ENCODE assay signal across 26 cellular contexts in the genomic region with DNA sequence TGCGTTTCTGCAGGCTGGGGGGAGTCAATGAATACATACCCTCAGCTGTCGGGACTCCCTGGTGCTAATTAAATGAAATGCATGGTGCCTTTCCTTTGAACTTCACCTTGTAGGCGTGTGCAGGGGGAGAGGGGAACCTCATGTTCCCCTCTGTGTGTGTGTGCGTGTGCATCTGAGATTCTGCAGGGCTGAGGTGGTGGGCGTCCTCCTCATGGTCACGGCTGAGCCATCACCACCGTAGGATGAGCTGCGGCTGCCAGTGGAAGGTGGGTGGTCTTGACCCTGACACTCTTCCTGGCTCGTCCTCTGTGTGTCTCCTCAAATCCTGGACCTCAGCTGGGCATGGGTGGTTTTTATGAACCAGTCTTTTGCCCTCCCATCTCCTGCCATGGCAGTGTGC. TPM values are rescaled to one million over a fixed set of nuclear protein-coding genes. Genes with fewer than 3 reads are reported as not detected.
A peak's percentile ranks its signal among the peaks of the same experiment; 100 is the strongest.
DNase-seq lines count a peak whose midpoint lies in the region; ATAC-seq, FAIRE-seq and TF ChIP-seq lines count a peak whose summit lies in the region.
"Had no signal": no experiment of that assay in that cellular context is flagged by ENCODE, and none has a peak within 500 bp of the region (broad histone marks: within the 10 kb centered on the region; RNA-seq: fewer than 3 reads in every experiment).

No MANE protein-coding gene starts in this region.

- BruUV-seq in IMR-90 (replicated peaks; lab: Mats Ljungman, UMichigan) (no TSS peak), MCF 10A (replicated peaks; lab: Mats Ljungman, UMichigan) (no TSS peak)

- intact Hi-C loops in IMR-90 (cut with micrococcal nuclease), result no loop called here
- intact Hi-C loops in MCF 10A (cut with micrococcal nuclease), result no loop called here

- ATAC-seq in IMR-90 (ENCODE audit: low read depth), result no peak
- no peak for ATAC-seq in activated naive CD8-positive, alpha-beta T cell treated with anti-CD3 and anti-CD28 coated beads, Interleukin-2, amount 50 U/mL, for 24 hours
- ATAC-seq: GM12878 had no signal

- TF ChIP-seq CTCF in IMR-90 (conservative IDR thresholded peaks at IDR 0.05; ENCODE audit: low read depth, low read length), result no peak
- TF ChIP-seq CTCF in MCF 10A (IDR thresholded peaks at IDR 0.05; ENCODE audit: unreplicated experiment), result no peak

- TF ChIP-seq POLR2A in IMR-90 (IDR thresholded peaks at IDR 0.05; ENCODE audit: low read depth, low read length), result no peak

- H3K9ac ChIP-seq in BLaER1 treated with 17β-estradiol and CSF1 and Interleukin-3, amounts not matched to agents 10 nM and 100 nM, result no peak overlapping the region
- no peak overlapping the region for H3K9ac ChIP-seq in IMR-90 (ENCODE audit: low read depth, low read length)

- no peaks in the 10 kb centered on the region for H3K27me3 Mint-ChIP-seq in activated naive CD8-positive, alpha-beta T cell treated with anti-CD3 and anti-CD28 coated beads, Interleukin-2, amount 50 U/mL, for 24 hours
- H3K27me3 Mint-ChIP-seq in MCF 10A (ENCODE audit: insufficient read depth, unreplicated experiment), result peaks cover 38% of the 10 kb centered on the region

- H2AFZ ChIP-seq in IMR-90 (replicated peaks; ENCODE audit: low read length, poor library complexity), result peak overlapping the region; percentile 43

- H3K23ac ChIP-seq in IMR-90 (ENCODE audit: low read depth, low read length), result no peak overlapping the region

- no peaks in the 10 kb centered on the region for H3K27me3 ChIP-seq in BLaER1 treated with 17β-estradiol and CSF1 and Interleukin-3, amounts not matched to agents 10 nM and 100 nM
- H3K27me3 ChIP-seq in IMR-90 (ENCODE audit: control insufficient read depth, insufficient read depth, low read length) (peaks cover 55% of the 10 kb centered on the region), small intestine (ENCODE audit: control insufficient read depth in 2 of 2, insufficient read depth in 2 of 2, low read length in 2 of 2) (no peaks in the 10 kb centered on the region)
- H3K27me3 ChIP-seq: BE2C had no signal

- H3K36me3 ChIP-seq in BLaER1 treated with 17β-estradiol and CSF1 and Interleukin-3, amounts not matched to agents 10 nM and 100 nM, result no peaks in the 10 kb centered on the region
- H3K36me3 ChIP-seq in IMR-90 (ENCODE audit: control insufficient read depth, insufficient read depth, low read length) (no peaks in the 10 kb centered on the region), small intestine (ENCODE audit: control insufficient read depth in 2 of 2, insufficient read depth in 2 of 2, low read length in 2 of 2) (no peaks in the 10 kb centered on the region)
- H3K36me3 ChIP-seq: BE2C had no signal

- no peak overlapping the region for H4K5ac ChIP-seq in IMR-90 (ENCODE audit: low read depth, low read length)

- H3K4me1 ChIP-seq in BLaER1 treated with 17β-estradiol and CSF1 and Interleukin-3, amounts not matched to agents 10 nM and 100 nM, result peaks cover 10 to 75% (median 46%) of the 10 kb centered on the region in 10 experiments
- no peaks in the 10 kb centered on the region for H3K4me1 ChIP-seq in IMR-90 (ENCODE audit: control insufficient read depth, insufficient read depth, low read length)
- no peaks in the 10 kb centered on the region for H3K4me1 ChIP-seq in small intestine (ENCODE audit: control insufficient read depth in 2 of 2, insufficient read depth in 1 of 2, low read depth in 1 of 2, low read length in 1 of 2)

- no peak overlapping the region for H2BK20ac ChIP-seq in IMR-90 (ENCODE audit: low read depth, low read length)

- no peaks in the 10 kb centered on the region for H3K9me1 ChIP-seq in IMR-90 (ENCODE audit: insufficient read depth, low read length)

- H3K27ac Mint-ChIP-seq in activated naive CD8-positive, alpha-beta T cell treated with anti-CD3 and anti-CD28 coated beads, Interleukin-2, amount 50 U/mL, for 24 hours, result no peak overlapping the region
- no peak overlapping the region for H3K27ac Mint-ChIP-seq in MCF 10A (ENCODE audit: low read depth, unreplicated experiment)
- H3K27ac Mint-ChIP-seq: CD14-positive monocyte; CD4-positive, alpha-beta memory T cell; CD4-positive, CD25-positive, alpha-beta regulatory T cell; CD8-positive, alpha-beta memory T cell had no signal

- H3K27ac ChIP-seq in BLaER1 treated with 17β-estradiol and CSF1 and Interleukin-3, amounts not matched to agents 10 nM and 100 nM, result no peak overlapping the region
- H3K27ac ChIP-seq in IMR-90 (ENCODE audit: insufficient read depth, low read length) (no peak overlapping the region), small intestine (ENCODE audit: low read depth in 1 of 2, low read length in 1 of 2) (no peak overlapping the region)

- H3K18ac ChIP-seq in IMR-90 (ENCODE audit: low read depth, low read length), result no peak overlapping the region

- no peaks in the 10 kb centered on the region for H3K79me1 ChIP-seq in IMR-90 (ENCODE audit: low read depth in 1 of 2, low read length in 2 of 2)

- H2BK15ac ChIP-seq in IMR-90 (ENCODE audit: low read depth, low read length), result no peak overlapping the region

- H2AK5ac ChIP-seq in IMR-90 (ENCODE audit: low read depth, low read length), result no peak overlapping the region

- H2BK120ac ChIP-seq in IMR-90 (ENCODE audit: low read depth, low read length), result no peak overlapping the region

- POLR2A ChIA-PET in IMR-90 (lab: Charles Lee; ENCODE audit: unreplicated experiment), result no interaction called here
- POLR2A ChIA-PET in MCF 10A (lab: Yijun Ruan, JAX), result no interaction called here

- H3K9me3 Mint-ChIP-seq in activated naive CD8-positive, alpha-beta T cell treated with anti-CD3 and anti-CD28 coated beads, Interleukin-2, amount 50 U/mL, for 24 hours, result no peaks in the 10 kb centered on the region
- no peaks in the 10 kb centered on the region for H3K9me3 Mint-ChIP-seq in MCF 10A (ENCODE audit: unreplicated experiment)
- H3K9me3 Mint-ChIP-seq: CD4-positive, alpha-beta memory T cell; CD4-positive, CD25-positive, alpha-beta regulatory T cell; CD8-positive, alpha-beta memory T cell had no signal

- H3K56ac ChIP-seq in IMR-90 (ENCODE audit: extremely low read depth, insufficient read depth, low read length), result no peak overlapping the region

- no peak overlapping the region for H4K91ac ChIP-seq in IMR-90 (ENCODE audit: insufficient read depth, low read depth, low read length)

- WGBS in IMR-90 (ENCODE audit: extremely low coverage in 2 of 2, insufficient read length in 1 of 2), 2 experiments, result no CpG with 5 or more reads among the region's 9 CpGs
- WGBS in small intestine, 3 donors, result 73 to 83% (median 78%) methylated on average over 9 of the region's 9 CpGs

- CTCF ChIA-PET in IMR-90 (lab: Yijun Ruan, JAX), result no interaction called here
- CTCF ChIA-PET in MCF 10A (lab: Yijun Ruan, JAX), result no interaction called here

- peaks cover 0 to 29% (median 0%) of the 10 kb centered on the region in 11 experiments; a peak in 3 of 22 replicates for H4K20me1 ChIP-seq in BLaER1 treated with 17β-estradiol and CSF1 and Interleukin-3, amounts not matched to agents 10 nM and 100 nM
- H4K20me1 ChIP-seq in IMR-90 (ENCODE audit: insufficient read depth, low read length), result no peaks in the 10 kb centered on the region

- in situ Hi-C loops in IMR-90 (cut with MboI; ENCODE audit: low sequenced_read_pairs), result no loop called here

- H3K4me3 Mint-ChIP-seq in activated naive CD8-positive, alpha-beta T cell treated with anti-CD3 and anti-CD28 coated beads, Interleukin-2, amount 50 U/mL, for 24 hours, result no peak overlapping the region
- H3K4me3 Mint-ChIP-seq in MCF 10A (ENCODE audit: unreplicated experiment), result no peak overlapping the region
- H3K4me3 Mint-ChIP-seq: CD14-positive monocyte; CD4-positive, alpha-beta memory T cell; CD4-positive, CD25-positive, alpha-beta regulatory T cell; CD8-positive, alpha-beta memory T cell had no signal

- H2AK9ac ChIP-seq in IMR-90 (replicated peaks; ENCODE audit: low read depth, low read length, poor library complexity), result no peak overlapping the region

- dilution Hi-C loops in IMR-90 (cut with HindIII; ENCODE audit: low sequenced_read_pairs, unreplicated experiment), result no loop called here

- FAIRE-seq in small intestine (lab: Jason Lieb, UNC), result no peak
- FAIRE-seq: A204.1, GM12878, GM12892, GM18507 had no signal

- H2BK5ac ChIP-seq in IMR-90 (ENCODE audit: low read depth, low read length, poor library complexity, severe bottlenecking), result no peak overlapping the region

- H3K4me2 ChIP-seq in BLaER1 treated with 17β-estradiol and CSF1 and Interleukin-3, amounts not matched to agents 10 nM and 100 nM, result peak overlapping the region in 6 of 11 experiments; percentile 0 to 92 (median 34); a peak in 6 of 22 replicates
- no peak overlapping the region for H3K4me2 ChIP-seq in IMR-90 (ENCODE audit: low read depth, low read length)

- no peak for TF ChIP-seq RAD21 in IMR-90 (IDR thresholded peaks at IDR 0.05; ENCODE audit: low read length)

- no peak overlapping the region for H3K14ac ChIP-seq in IMR-90 (replicated peaks; ENCODE audit: low read depth, low read length)

- no peaks in the 10 kb centered on the region for H3K36me3 Mint-ChIP-seq in activated naive CD8-positive, alpha-beta T cell treated with anti-CD3 and anti-CD28 coated beads, Interleukin-2, amount 50 U/mL, for 24 hours (ENCODE audit: low read depth)
- no peaks in the 10 kb centered on the region for H3K36me3 Mint-ChIP-seq in MCF 10A (ENCODE audit: insufficient read depth, unreplicated experiment)
- H3K36me3 Mint-ChIP-seq: CD14-positive monocyte; CD4-positive, alpha-beta memory T cell; CD4-positive, CD25-positive, alpha-beta regulatory T cell; CD8-positive, alpha-beta memory T cell had no signal

- no peaks in the 10 kb centered on the region for H3K4me1 Mint-ChIP-seq in activated naive CD8-positive, alpha-beta T cell treated with anti-CD3 and anti-CD28 coated beads, Interleukin-2, amount 50 U/mL, for 24 hours
- H3K4me1 Mint-ChIP-seq in MCF 10A (ENCODE audit: insufficient read depth, unreplicated experiment), result no peaks in the 10 kb centered on the region
- H3K4me1 Mint-ChIP-seq: CD14-positive monocyte; CD4-positive, alpha-beta memory T cell; CD8-positive, alpha-beta memory T cell had no signal

- H3K4me3 ChIP-seq in BLaER1 treated with 17β-estradiol and CSF1 and Interleukin-3, amounts not matched to agents 10 nM and 100 nM, result no peak overlapping the region
- no peak overlapping the region for H3K4me3 ChIP-seq in IMR-90 (ENCODE audit: insufficient read depth, low read depth, low read length)
- no peak overlapping the region for H3K4me3 ChIP-seq in small intestine (ENCODE audit: low read depth in 1 of 2, low read length in 2 of 2)
- H3K4me3 ChIP-seq: GM12878 had no signal

- H3K4ac ChIP-seq in IMR-90 (ENCODE audit: low read depth, low read length), result no peak overlapping the region

- H4K8ac ChIP-seq in IMR-90 (ENCODE audit: low read depth in 2 of 2, low read length in 2 of 2), result no peak overlapping the region

- no peaks in the 10 kb centered on the region for H3K9me3 ChIP-seq in BLaER1 treated with 17β-estradiol and CSF1 and Interleukin-3, amounts not matched to agents 10 nM and 100 nM (replicated peaks in 1 of 11)
- H3K9me3 ChIP-seq in IMR-90 (ENCODE audit: control insufficient read depth, insufficient read depth, low read length) (no peaks in the 10 kb centered on the region), small intestine (ENCODE audit: control insufficient read depth, low read depth) (no peaks in the 10 kb centered on the region)
- H3K9me3 ChIP-seq: BE2C had no signal

- DNase-seq in IMR-90 (no peak), left kidney (ENCODE audit: low read depth, low spot score) (peak; percentile 29), small intestine (no peak), MCF 10A (ENCODE audit: unreplicated experiment) (no peak)
- DNase-seq in activated naive CD8-positive, alpha-beta T cell treated with anti-CD3 and anti-CD28 coated beads, Interleukin-2, amount 50 U/mL, for 24 hours, result no peak
- DNase-seq: 8988T; ACHN; C1 segment of cervical spinal cord; CD4-positive, alpha-beta memory T cell; CD4-positive, CD25-positive, alpha-beta regulatory T cell; CD8-positive, alpha-beta memory T cell; COR-L47; DMS 273 treated with DMSO at 0.1 percent for 48 hours; DMS153; DMS53; DMS79; DND-41; EL; GDM1 had no signal

RNA-seq across cellular contexts. Expression of a gene that starts 53.0 kb away (rescaled TPM):
- total RNA-seq in IMR-90 (2012; rRNA removed), result 26.7 and 30.1 TPM in 2 replicates
- 20.9 and 21.8 TPM in 2 replicates for polyA plus RNA-seq in IMR-90 (2012; rRNA removed)
- polyA plus RNA-seq in IMR-90 (2012; cell fraction: cytosol; rRNA removed), result 13.3 and 15.5 TPM in 2 replicates
- polyA plus RNA-seq in IMR-90 (2012; cell fraction: nucleus; rRNA removed; ENCODE audit: low replicate concordance), result 7.9 and 17.5 TPM in 2 replicates
- polyA plus RNA-seq in small intestine, result 10 to 100 TPM; 19.7 to 60.6 (median 22.2) TPM
- 40.9 and 61.0 TPM in 2 replicates for total RNA-seq in MCF 10A (2022)
